In the genomic region with DNA sequence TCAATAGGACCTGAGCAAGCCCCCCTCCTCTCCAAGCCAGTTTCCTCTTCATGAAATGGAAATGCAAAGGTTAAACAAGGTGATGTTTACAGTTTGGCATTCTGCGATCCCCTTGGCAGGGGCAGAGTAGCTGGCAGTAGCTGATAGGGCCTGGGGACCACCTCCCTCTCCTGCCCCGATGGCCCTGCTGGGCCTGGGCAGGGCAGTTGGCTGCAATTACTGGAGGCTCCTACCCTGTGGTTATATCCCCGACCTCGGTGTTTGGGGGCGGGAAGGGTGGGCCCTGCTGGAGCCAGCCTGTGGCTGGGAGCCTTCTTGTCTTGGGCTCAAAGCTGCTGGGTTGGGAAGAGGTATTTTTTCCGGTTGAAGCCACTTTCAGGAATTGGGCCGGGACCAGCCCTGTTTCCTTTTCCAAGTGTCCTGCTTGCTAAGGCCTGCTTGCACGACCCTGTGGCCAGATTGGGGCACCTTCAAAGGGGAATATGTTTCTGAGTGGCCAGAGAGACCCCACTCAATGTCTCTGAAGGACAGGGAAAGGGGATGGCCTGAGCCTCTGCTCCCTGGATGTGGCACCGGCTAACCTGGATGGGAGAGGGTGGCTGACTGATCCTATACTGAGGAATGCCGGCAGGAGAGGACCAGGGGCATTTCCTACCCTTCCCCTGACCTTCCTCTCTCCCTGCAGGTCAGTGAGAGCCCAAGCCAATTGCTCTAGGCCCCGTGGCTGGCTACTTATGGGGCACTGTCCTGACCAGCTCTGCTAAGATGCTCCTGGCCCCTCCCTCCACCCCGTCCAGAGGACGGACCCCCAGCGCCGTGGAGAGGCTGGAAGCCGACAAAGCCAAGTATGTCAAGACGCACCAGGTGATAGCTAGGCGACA, we compare ENCODE assay signal across 10 cellular contexts. TPM values are rescaled to one million over a fixed set of nuclear protein-coding genes. Genes with fewer than 3 reads are reported as not detected.
DNase-seq lines count a peak whose midpoint lies in the region; ATAC-seq and TF ChIP-seq lines count a peak whose summit lies in the region.
"Had no signal": no experiment of that assay in that cellular context is flagged by ENCODE, and none has a peak within 500 bp of the region (broad histone marks: within the 10 kb centered on the region; RNA-seq: fewer than 3 reads in every experiment).

No MANE protein-coding gene starts in this region.

- H4K8ac ChIP-seq in neuronal stem cell (ENCODE audit: low read depth, low read length), result no peak overlapping the region

- H3K9ac ChIP-seq in NT2/D1 (ENCODE audit: insufficient read length, low read depth), result peak overlapping the region; percentile 82
- H3K9ac ChIP-seq in neuronal stem cell (ENCODE audit: low read depth, low read length, poor library complexity), result peak overlapping the region; percentile 73

- H3K27ac ChIP-seq in ACC112 (ENCODE audit: low read depth, low read length) (no peak overlapping the region), gastroesophageal sphincter (peak overlapping the region in 3 of 4 donors; percentile 56 to 78 (median 60)), neuronal stem cell (replicated peaks; ENCODE audit: low read length) (no peak overlapping the region)

- H3K4ac ChIP-seq in neuronal stem cell (ENCODE audit: low read length), result peak overlapping the region; percentile 80

- no peaks in the 10 kb centered on the region for H3K79me2 ChIP-seq in ACC112 (ENCODE audit: control insufficient read depth, insufficient read depth, low read length, unreplicated experiment)

- peak overlapping the region; percentile 98 for H3K18ac ChIP-seq in neuronal stem cell (ENCODE audit: low read length)

- no peak for TF ChIP-seq CTCF in gastroesophageal sphincter (IDR thresholded peaks at IDR 0.05)

- no peak overlapping the region for H2BK12ac ChIP-seq in neuronal stem cell (ENCODE audit: low read length)

- 100% methylated on average over 1 of the region's 18 CpGs; no CpG with 5 or more reads in 1 of the 2 donors for WGBS in gastroesophageal sphincter (ENCODE audit: low coverage in 1 of 2), 2 donors
- no CpG with 5 or more reads among the region's 18 CpGs for WGBS in neuronal stem cell (ENCODE audit: extremely low coverage in 2 of 2, insufficient read length in 2 of 2, insufficient replicate concordance in 1 of 2), 2 donors

- TF ChIP-seq EP300 in gastroesophageal sphincter (IDR thresholded peaks at IDR 0.05), result no peak

- H3K4me3 ChIP-seq in ACC112 (ENCODE audit: low read depth, low read length), result peak overlapping the region; percentile 85
- peak overlapping the region; percentile 41 for H3K4me3 ChIP-seq in NT2/D1 (ENCODE audit: insufficient read length, low read depth)
- peak overlapping the region; percentile 35 to 56 for H3K4me3 ChIP-seq in gastroesophageal sphincter
- H3K4me3 ChIP-seq in neuronal stem cell (ENCODE audit: low read length in 2 of 2), result peak overlapping the region in 1 of 2 donors; percentile 73

- H3K14ac ChIP-seq in neuronal stem cell (ENCODE audit: low read length), result peak overlapping the region; percentile 77

- H2AFZ ChIP-seq in ACC112 (ENCODE audit: low read length, unreplicated experiment) (peak overlapping the region; percentile 98), neuronal stem cell (ENCODE audit: low read length) (no peak overlapping the region)

- peak overlapping the region; percentile 99 for H3K23ac ChIP-seq in neuronal stem cell (ENCODE audit: low read depth, low read length, poor library complexity)

- H3K36me3 ChIP-seq in ACC112 (ENCODE audit: insufficient read depth, low read length) (no peaks in the 10 kb centered on the region), NT2/D1 (ENCODE audit: insufficient read depth, insufficient read length, low read length) (no peaks in the 10 kb centered on the region), gastroesophageal sphincter (no peaks in the 10 kb centered on the region), neuronal stem cell (replicated peaks in 1 of 2; ENCODE audit: control insufficient read depth in 2 of 2, insufficient read depth in 2 of 2, low read length in 2 of 2) (no peaks in the 10 kb centered on the region)

- peaks cover 11% of the 10 kb centered on the region for H3K4me1 ChIP-seq in ACC112 (ENCODE audit: control insufficient read depth, insufficient read depth, low read length, unreplicated experiment)
- peaks cover 50% of the 10 kb centered on the region for H3K4me1 ChIP-seq in NT2/D1 (ENCODE audit: insufficient read depth, insufficient read length)
- peaks cover 0 to 33% (median 10%) of the 10 kb centered on the region in 3 donors for H3K4me1 ChIP-seq in gastroesophageal sphincter
- H3K4me1 ChIP-seq in neuronal stem cell (ENCODE audit: control insufficient read depth in 2 of 2, insufficient read depth in 1 of 2, low read depth in 1 of 2, low read length in 2 of 2), result peaks cover 43 to 48% of the 10 kb centered on the region in 2 donors

- H3K79me1 ChIP-seq in neuronal stem cell (ENCODE audit: low read depth, low read length), result no peaks in the 10 kb centered on the region

- peak overlapping the region; percentile 75 for H3K4me2 ChIP-seq in neuronal stem cell (ENCODE audit: insufficient read depth, low read length, poor library complexity, severe bottlenecking)

- H2AK5ac ChIP-seq in neuronal stem cell (ENCODE audit: low read depth, low read length), result peak overlapping the region; percentile 92

- ATAC-seq in gastroesophageal sphincter, result peak; percentile 1
- ATAC-seq in HG02970 (IDR thresholded peaks at IDR 0.05; ENCODE audit: low FRiP score, unreplicated experiment), result no peak
- ATAC-seq in GM21576 (IDR thresholded peaks at IDR 0.05; ENCODE audit: unreplicated experiment), result no peak

- DNase-seq in NT2/D1 (ENCODE audit: low read depth, low spot score) (no peak), neuronal stem cell (ENCODE audit: low spot score) (no peak), DMS53 (lab: John Stamatoyannopoulos, UW) (no peak)
- DNase-seq in activated effector memory CD4-positive, alpha-beta T cell treated with Interleukin-2 at 50 U/mL for 16 hours, result no peak
- DNase-seq: Karpas-422 had no signal

- peak overlapping the region; percentile 10 for H2BK120ac ChIP-seq in neuronal stem cell (ENCODE audit: low read depth, low read length)

- H2BK15ac ChIP-seq in neuronal stem cell (ENCODE audit: low read length), result peak overlapping the region; percentile 96

- H2BK5ac ChIP-seq in neuronal stem cell (ENCODE audit: low read length), result no peak overlapping the region

- H3K9me3 ChIP-seq in NT2/D1 (ENCODE audit: insufficient read depth, low read length) (no peaks in the 10 kb centered on the region), gastroesophageal sphincter (no peaks in the 10 kb centered on the region), neuronal stem cell (replicated peaks in 1 of 2; ENCODE audit: control insufficient read depth in 2 of 2, insufficient read depth in 1 of 2, low read depth in 1 of 2, low read length in 2 of 2) (no peaks in the 10 kb centered on the region)

- peak overlapping the region; percentile 73 for H4K91ac ChIP-seq in neuronal stem cell (ENCODE audit: low read depth, low read length, poor library complexity)

- peaks cover 4% of the 10 kb centered on the region; the same call in 1 of the 2 replicates for H3K27me3 ChIP-seq in ACC112 (ENCODE audit: insufficient read depth, low read length)
- peaks cover 83% of the 10 kb centered on the region for H3K27me3 ChIP-seq in NT2/D1 (ENCODE audit: insufficient read depth, insufficient read length)
- H3K27me3 ChIP-seq in gastroesophageal sphincter, result peaks cover 34% of the 10 kb centered on the region
- peaks cover 3 to 35% (median 3%) of the 10 kb centered on the region in 3 experiments for H3K27me3 ChIP-seq in neuronal stem cell (ENCODE audit: control insufficient read depth in 3 of 3, insufficient read depth in 3 of 3, low read depth in 1 of 3, low read length in 3 of 3)

- TF ChIP-seq POLR2A in gastroesophageal sphincter (IDR thresholded peaks at IDR 0.05), result no peak

RNA-seq across cellular contexts. Expression of a gene that starts 1.9 kb away (rescaled TPM):
- total RNA-seq in gastroesophageal sphincter, result 10 to 100 TPM in 1 of 4 donors, 1 to 10 TPM in 3; 3.4 to 12.5 (median 7.7) TPM
- polyA plus RNA-seq in neuronal stem cell (2013, experiment 1 of 2), result 0.61 TPM
- polyA plus RNA-seq in neuronal stem cell (2013, experiment 2 of 2), result 0.54 TPM
- total RNA-seq: CD4-positive, CD25-positive, alpha-beta regulatory T cell had no signal
- polyA plus RNA-seq: CD4-positive, CD25-positive, alpha-beta regulatory T cell had no signal

RNA-seq across cellular contexts. Expression of a gene that starts 8.0 kb away (rescaled TPM):
- not detected for total RNA-seq in gastroesophageal sphincter
- polyA plus RNA-seq in neuronal stem cell (2013, experiment 1 of 2), result 0.13 TPM
- polyA plus RNA-seq in neuronal stem cell (2013, experiment 2 of 2), result not detected
- total RNA-seq: CD4-positive, CD25-positive, alpha-beta regulatory T cell had no signal
- polyA plus RNA-seq: CD4-positive, CD25-positive, alpha-beta regulatory T cell had no signal

RNA-seq across cellular contexts. Expression of a gene that starts 8.9 kb away (rescaled TPM):
- total RNA-seq in gastroesophageal sphincter, result 10 to 100 TPM in 3 of 4 donors, 1 to 10 TPM in 1; 5.0 to 22.8 (median 16.6) TPM
- 29.0 TPM for polyA plus RNA-seq in neuronal stem cell (2013, experiment 1 of 2)
- 28.3 TPM for polyA plus RNA-seq in neuronal stem cell (2013, experiment 2 of 2)

RNA-seq across cellular contexts. Expression of a gene that starts 10.9 kb away (rescaled TPM):
- not detected for total RNA-seq in gastroesophageal sphincter
- polyA plus RNA-seq in neuronal stem cell (2013, experiment 1 of 2), result 0.74 TPM
- 0.66 TPM for polyA plus RNA-seq in neuronal stem cell (2013, experiment 2 of 2)
- total RNA-seq: CD4-positive, CD25-positive, alpha-beta regulatory T cell had no signal

RNA-seq across cellular contexts. Expression of a gene that starts 16.5 kb away (rescaled TPM):
- 1 to 10 TPM in 2 of 4 donors, under 1 TPM in 1, not detected in 1; 0.81 to 1.7 (median 1.1) TPM for total RNA-seq in gastroesophageal sphincter
- polyA plus RNA-seq in neuronal stem cell (2013, experiment 1 of 2), result 6.9 TPM
- 6.8 TPM for polyA plus RNA-seq in neuronal stem cell (2013, experiment 2 of 2)

Comparison
In these comparisons a context has a peak if more than half of its experiments do, and no peak if none do; other contexts are left out.
1. H3K27ac ChIP-seq: peak in gastroesophageal sphincter (3 of 4); none in ACC112 (single experiment) and neuronal stem cell (single experiment).